24 cellular contexts compared by ENCODE assay signal in the genomic region with DNA sequence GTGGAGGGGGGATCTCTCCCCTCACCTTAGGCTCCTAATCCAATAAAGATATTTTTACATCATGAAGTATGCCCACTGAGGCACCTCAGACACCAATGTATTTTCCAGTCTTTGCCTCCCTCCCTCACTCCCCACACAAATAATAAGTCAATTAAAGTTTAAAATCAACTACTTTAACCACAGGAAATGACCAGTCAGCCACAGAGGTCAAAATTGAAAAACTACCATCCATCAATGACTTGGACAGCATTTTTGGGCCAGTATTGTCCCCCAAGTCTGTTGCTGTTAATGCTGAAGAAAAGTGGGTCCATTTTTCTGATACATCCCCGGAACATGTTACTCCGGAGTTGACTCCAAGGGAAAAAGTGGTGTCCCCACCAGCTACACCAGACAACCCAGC.
"Had no signal": no experiment of that assay in that cellular context is flagged by ENCODE, and none has a peak within 500 bp of the region (broad histone marks: within the 10 kb centered on the region; RNA-seq: fewer than 3 reads in every experiment).

No MANE protein-coding gene starts in this region.

- ATAC-seq: activated CD8-positive, alpha-beta T cell treated with anti-CD3 and anti-CD28 coated beads, Interleukin-2, amount 10 ng/mL, durations not matched to agents 7 days and 5 days; activated naive CD4-positive, alpha-beta T cell treated with anti-CD3 and anti-CD28 coated beads, Interleukin-2, amount 50 U/mL, for 72 hours; PC-3; T-cell had no signal

- DNase-seq: activated CD4-positive, alpha-beta T cell treated with anti-CD3 and anti-CD28 coated beads, Interleukin-2, amount 10 ng/mL, durations not matched to agents 24 days and 14 days; activated CD4-positive, alpha-beta T cell treated with anti-CD3 and anti-CD28 coated beads, Interleukin-2, amount 50 U/mL, for 4 hours; activated CD8-positive, alpha-beta T cell treated with anti-CD3 and anti-CD28 coated beads, Interleukin-2, amount 10 ng/mL, durations not matched to agents 7 days and 5 days; activated gamma-delta T cell; activated naive CD4-positive, alpha-beta T cell treated with anti-CD3 and anti-CD28 coated beads for 36 hours; activated T-cell treated with anti-CD3 and anti-CD28 coated beads, Interleukin-2, amount 50 U/mL, for 24 hours; adrenal gland; brain microvascular endothelial cell; central memory CD4-positive, alpha-beta T cell; NCI-H1105; NCI-H1417 treated with DMSO at 0.1 percent for 48 hours; NCI-H187 treated with DMSO at 0.1 percent for 48 hours; NCI-H2081; NCI-H226; NCI-H526; NCI-H748 treated with DMSO at 0.1 percent for 48 hours; NK-92 treated with Interleukin-12 subunit alpha and Interleukin-12 subunit beta, amount 100 ng/mL, for 24 hours; PC-3; SHP77; SJCRH30; T-cell; T-helper 2 cell; T-helper 9 cell had no signal
